Comparison of ENCODE assay signal across 8 cellular contexts in the genomic region with DNA sequence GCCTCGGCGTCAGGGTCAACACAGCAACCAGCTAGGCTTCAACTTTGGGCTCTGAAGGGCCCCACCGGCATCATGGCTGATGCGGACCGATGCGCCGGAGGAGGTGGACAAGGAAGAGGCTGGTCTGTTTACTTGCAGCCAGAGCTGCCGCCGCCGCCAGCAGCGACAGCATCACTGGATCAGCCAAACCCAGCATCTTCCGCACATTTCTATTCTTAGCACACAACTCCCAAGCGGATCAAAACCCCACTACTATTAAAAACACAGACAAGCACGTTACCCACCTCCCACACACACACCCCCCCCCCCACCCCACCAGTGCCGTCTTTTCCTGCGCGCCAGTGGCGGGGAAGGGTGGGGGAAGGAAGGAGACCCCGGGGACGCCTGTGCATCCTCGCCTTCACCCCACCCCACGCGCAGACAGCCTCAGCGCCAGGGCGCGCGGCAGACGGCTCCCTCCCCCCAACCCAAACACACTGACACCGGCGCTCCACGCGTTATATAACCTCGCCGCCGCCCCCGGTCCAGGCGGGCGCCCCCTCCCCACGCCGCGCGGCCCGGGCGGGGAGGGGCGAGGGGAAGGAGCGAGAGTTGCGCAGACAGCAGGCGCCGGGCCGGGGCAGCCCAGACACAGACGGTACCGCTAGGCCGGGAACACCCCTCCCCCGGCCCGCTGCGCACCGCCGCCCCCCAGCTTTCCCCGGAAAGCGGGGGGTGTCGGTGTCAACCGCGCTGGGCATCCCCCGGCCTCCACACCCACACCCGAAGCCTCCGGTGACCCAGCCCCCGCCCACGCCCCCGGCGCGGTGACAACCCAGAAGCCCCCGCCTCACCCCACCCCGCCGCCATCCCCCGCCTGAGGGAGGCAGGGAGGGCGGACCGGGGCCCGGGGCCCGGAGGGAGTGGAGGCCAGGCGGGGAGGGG. TPM values are rescaled to one million over a fixed set of nuclear protein-coding genes. Genes with fewer than 3 reads are reported as not detected.
A peak's percentile ranks its signal among the peaks of the same experiment; 100 is the strongest.
DNase-seq lines count a peak whose midpoint lies in the region; ATAC-seq and TF ChIP-seq lines count a peak whose summit lies in the region.

No MANE protein-coding gene starts in this region.

- peak; percentile 24 for ATAC-seq in GM21529 (IDR thresholded peaks at IDR 0.05; ENCODE audit: unreplicated experiment)

- H3K27ac ChIP-seq in CD4-positive, alpha-beta memory T cell (ENCODE audit: low read depth, low read length) = peak overlapping the region; percentile 95
- peak overlapping the region; percentile 99 for H3K27ac ChIP-seq in vagina

- H3K36me3 ChIP-seq in CD4-positive, alpha-beta memory T cell (ENCODE audit: insufficient read depth, low read length) = no peaks in the 10 kb centered on the region
- no peaks in the 10 kb centered on the region for H3K36me3 ChIP-seq in vagina

- intact Hi-C loops in CD4-positive, alpha-beta memory T cell (cut with micrococcal nuclease) = loop anchor here (1.0 to 10.0 kb wide), 10 partner anchors 11 to 1121 kb away; a partner anchor contains a TSS
- intact Hi-C loops in vagina (cut with DNase I) = no loop called here

- DNase-seq in CD4-positive, alpha-beta memory T cell = peak; percentile 71 to 87 (median 72)
- DNase-seq in M059J (ENCODE audit: low read depth) = peak; percentile 70
- DNase-seq in T-helper 2 cell = peak; percentile 48 to 79 (median 68)
- peak; percentile 31 for DNase-seq in astrocyte of the cerebellum (ENCODE audit: low read depth)
- peak; percentile 15 to 88 (median 70) for DNase-seq in hypothalamus (lab: John Stamatoyannopoulos, UW)
- peak; percentile 32 for DNase-seq in retinal pigment epithelial cell (ENCODE audit: low read depth)
- DNase-seq in vagina (ENCODE audit: extremely low spot score in 2 of 2) = peak in 1 of 2 donors; percentile 91

- peak overlapping the region; percentile 94 to 100 (median 98) for H3K27ac Mint-ChIP-seq in CD4-positive, alpha-beta memory T cell

- peak overlapping the region in 1 of 2 donors; percentile 61 for H3K4me3 ChIP-seq in CD4-positive, alpha-beta memory T cell (ENCODE audit: low read length in 2 of 2)
- H3K4me3 ChIP-seq in astrocyte of the cerebellum (ENCODE audit: low read depth, low read length) = peak overlapping the region; percentile 62
- H3K4me3 ChIP-seq in retinal pigment epithelial cell (ENCODE audit: low read length) = peak overlapping the region; percentile 76
- peak overlapping the region; percentile 78 to 92 for H3K4me3 ChIP-seq in vagina

- no peaks in the 10 kb centered on the region for H3K9me3 Mint-ChIP-seq in CD4-positive, alpha-beta memory T cell

- peaks cover 0 to 2% of the 10 kb centered on the region in 2 donors for H3K27me3 Mint-ChIP-seq in CD4-positive, alpha-beta memory T cell

- H3K4me1 ChIP-seq in CD4-positive, alpha-beta memory T cell (ENCODE audit: insufficient read depth, low read length) = peaks cover 45% of the 10 kb centered on the region
- H3K4me1 ChIP-seq in vagina = peaks cover 34% of the 10 kb centered on the region

- peaks cover 26 to 48% (median 40%) of the 10 kb centered on the region in 4 donors for H3K4me1 Mint-ChIP-seq in CD4-positive, alpha-beta memory T cell

- peaks cover 0 to 11% of the 10 kb centered on the region in 2 donors for H3K36me3 Mint-ChIP-seq in CD4-positive, alpha-beta memory T cell

- CTCF ChIA-PET in CD4-positive, alpha-beta memory T cell (lab: Charles Lee; ENCODE audit: partially characterized antibody) = interaction anchor here (0.6 kb wide), 1 partner anchor 1168 kb away, joined by 4 read pairs; no protein-coding TSS in a partner anchor

- POLR2A ChIA-PET in CD4-positive, alpha-beta memory T cell (lab: Charles Lee; ENCODE audit: partially characterized antibody) = interaction anchor here (0.6 to 4.0 kb wide), 8 partner anchors 8 to 594 kb away, joined by 3 to 40 read pairs (median 5); a partner anchor contains a TSS

- in situ Hi-C loops in astrocyte of the cerebellum (cut with HindIII; ENCODE audit: low sequenced_read_pairs) = no loop called here

- no peak for TF ChIP-seq POLR2A in vagina (IDR thresholded peaks at IDR 0.05)

- H3K27me3 ChIP-seq in CD4-positive, alpha-beta memory T cell (ENCODE audit: insufficient read depth, low read length) = no peaks in the 10 kb centered on the region
- no peaks in the 10 kb centered on the region for H3K27me3 ChIP-seq in vagina

- TF ChIP-seq CTCF in astrocyte of the cerebellum (IDR thresholded peaks at IDR 0.05; ENCODE audit: low read depth, low read length, missing control alignments) = no peak
- TF ChIP-seq CTCF in retinal pigment epithelial cell (conservative IDR thresholded peaks at IDR 0.05; ENCODE audit: low read depth, low read length) = no peak
- no peak for TF ChIP-seq CTCF in vagina (IDR thresholded peaks at IDR 0.05)

- peak overlapping the region; percentile 93 to 99 (median 96) for H3K4me3 Mint-ChIP-seq in CD4-positive, alpha-beta memory T cell

- no peaks in the 10 kb centered on the region for H3K9me3 ChIP-seq in CD4-positive, alpha-beta memory T cell (ENCODE audit: control insufficient read depth in 1 of 2, low read length in 2 of 2)
- H3K9me3 ChIP-seq in vagina = no peaks in the 10 kb centered on the region

RNA-seq across cellular contexts. Expression of a gene that starts 0.7 kb away (rescaled TPM):
- total RNA-seq in CD4-positive, alpha-beta memory T cell = 100 to 1,000 TPM; 149 to 152 TPM
- polyA plus RNA-seq in CD4-positive, alpha-beta memory T cell = 1 to 10 TPM in 1 of 2 donors, under 1 TPM in 1; 0.56 to 5.1 TPM
- 17.0 and 35.8 TPM in 2 replicates for total RNA-seq in M059J (2014; rRNA removed; shearing (Covaris generic))
- 61.9 TPM for total RNA-seq in vagina
